ENCODE assay signal across 10 cellular contexts in the genomic region with DNA sequence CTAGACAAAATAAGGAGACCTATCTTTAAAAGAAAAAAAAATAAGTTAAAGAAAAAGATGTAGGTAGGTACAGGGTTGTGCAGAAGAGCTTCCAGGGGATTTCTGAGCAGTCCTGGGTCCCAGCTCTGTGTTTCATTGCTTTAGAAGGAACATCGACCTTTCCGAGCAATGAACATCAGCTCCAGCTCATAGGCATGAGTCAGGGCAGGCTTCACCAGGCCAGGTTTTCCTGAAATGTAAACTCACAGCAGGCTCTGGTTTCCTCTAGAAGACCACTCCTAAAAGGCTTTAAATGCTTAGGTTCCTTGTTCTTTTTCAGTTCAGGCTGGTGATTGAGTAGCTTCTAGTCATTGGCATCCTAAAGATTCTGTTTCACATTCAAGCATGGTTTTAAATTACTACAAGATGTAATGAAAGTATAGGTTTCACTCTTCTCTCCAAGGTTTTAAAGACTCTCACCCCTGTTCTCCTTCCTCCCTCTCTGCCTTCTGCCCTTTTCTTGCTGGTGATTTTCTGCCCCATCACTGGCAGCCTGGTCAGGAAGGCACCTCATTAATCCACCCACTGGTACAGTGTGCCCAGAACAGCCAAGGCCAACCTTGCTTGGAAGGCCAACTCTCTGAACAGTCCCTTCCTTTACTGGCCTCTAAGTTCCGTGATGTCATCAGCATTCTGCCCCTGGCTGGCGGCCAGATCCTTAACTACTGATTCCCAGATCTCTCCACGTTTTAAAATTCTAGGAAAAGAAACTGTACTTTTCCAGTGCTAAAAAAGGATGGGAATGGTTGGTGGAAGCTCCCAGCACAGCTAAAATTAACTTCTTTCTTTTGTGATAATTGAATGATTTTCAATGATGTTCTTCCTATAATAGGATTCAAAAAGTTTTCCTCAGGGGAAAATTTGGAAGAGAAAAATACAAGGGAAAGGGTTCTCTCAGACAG.
DNase-seq lines count a peak whose midpoint lies in the region; ATAC-seq and TF ChIP-seq lines count a peak whose summit lies in the region.
"Had no signal": no experiment of that assay in that cellular context is flagged by ENCODE, and none has a peak within 500 bp of the region (broad histone marks: within the 10 kb centered on the region; RNA-seq: fewer than 3 reads in every experiment).

No MANE protein-coding gene starts in this region.

- H3K9ac ChIP-seq in PC-3 (ENCODE audit: low read length), result peak overlapping the region; percentile 68

- H3K27ac ChIP-seq in ACC112 (ENCODE audit: low read depth, low read length), result peak overlapping the region; percentile 100
- peak overlapping the region; percentile 93 for H3K27ac ChIP-seq in PC-3 (ENCODE audit: low read length)
- H3K27ac ChIP-seq in esophagus muscularis mucosa (replicated peaks in 1 of 4), result peak overlapping the region; percentile 72 to 85 (median 81)

- BruUV-seq in PC-3 (replicated peaks; lab: Mats Ljungman, UMichigan), result TSS peak; percentile 86

- intact Hi-C loops in PC-3 (cut with micrococcal nuclease), result loop anchor here (1.0 to 2.0 kb wide), 5 partner anchors 22 to 76 kb away; no protein-coding TSS in a partner anchor
- intact Hi-C loops in esophagus muscularis mucosa (cut with DNase I), result no loop called here

- peak; percentile 75 for TF ChIP-seq EP300 in esophagus muscularis mucosa (IDR thresholded peaks at IDR 0.05)

- H3K27ac Mint-ChIP-seq in nephron progenitor cell, result peak overlapping the region; percentile 77

- DNase-seq in PC-3, result peak; percentile 79
- peak; percentile 92 for DNase-seq in esophagus muscularis mucosa (ENCODE audit: extremely low spot score)
- no peak for DNase-seq in nephron progenitor cell
- DNase-seq in DMS53 (lab: John Stamatoyannopoulos, UW), result no peak
- no peak for DNase-seq in activated CD4-positive, alpha-beta T cell treated with anti-CD3 and anti-CD28 coated beads, Interleukin-2, amount 50 U/mL, for 48 hours
- DNase-seq in activated gamma-delta T cell treated with Interleukin-2 at 50 U/mL for 16 hours, result no peak
- DNase-seq: activated CD8-positive, alpha-beta memory T cell treated with anti-CD3 and anti-CD28 coated beads, Interleukin-2, amount 50 U/mL, for 48 hours; NCI-H1092 treated with DMSO at 0.1 percent for 48 hours had no signal

- WGBS in esophagus muscularis mucosa, result 43% methylated on average over 5 of the region's 5 CpGs

- TF ChIP-seq CTCF in PC-3 (conservative IDR thresholded peaks at IDR 0.05; ENCODE audit: low read depth, low read length) (no peak), esophagus muscularis mucosa (IDR thresholded peaks at IDR 0.05) (no peak), nephron progenitor cell (IDR thresholded peaks at IDR 0.05) (no peak)

- H3K4me3 Mint-ChIP-seq in nephron progenitor cell, result peak overlapping the region; percentile 22

- H4K20me1 ChIP-seq in PC-3 (ENCODE audit: low read length), result no peaks in the 10 kb centered on the region

- TF ChIP-seq POLR2A in esophagus muscularis mucosa (IDR thresholded peaks at IDR 0.05; ENCODE audit: low read depth), result no peak

- H3K79me2 ChIP-seq in ACC112 (ENCODE audit: control insufficient read depth, insufficient read depth, low read length, unreplicated experiment) (peaks cover 64% of the 10 kb centered on the region), PC-3 (ENCODE audit: low read length) (no peaks in the 10 kb centered on the region)

- H3K9me2 ChIP-seq in PC-3 (replicated peaks; ENCODE audit: low read length), result no peaks in the 10 kb centered on the region

- H3K36me3 ChIP-seq in ACC112 (ENCODE audit: insufficient read depth, low read length) (0 out of 2 replicates have a peak, but pooled peaks cover 4% of the 10 kb centered on the region), PC-3 (ENCODE audit: low read depth, low read length) (no peaks in the 10 kb centered on the region), esophagus muscularis mucosa (no peaks in the 10 kb centered on the region)

- H3K4me1 Mint-ChIP-seq in nephron progenitor cell, result peaks cover 73% of the 10 kb centered on the region

- H3K9me3 ChIP-seq in PC-3 (ENCODE audit: low read length) (no peaks in the 10 kb centered on the region), esophagus muscularis mucosa (no peaks in the 10 kb centered on the region)

- H2AFZ ChIP-seq in ACC112 (ENCODE audit: low read length, unreplicated experiment) (no peak overlapping the region), PC-3 (ENCODE audit: low read length) (peak overlapping the region; percentile 41)

- H3K9me3 Mint-ChIP-seq in nephron progenitor cell, result no peaks in the 10 kb centered on the region

- H3K4me1 ChIP-seq in ACC112 (ENCODE audit: control insufficient read depth, insufficient read depth, low read length, unreplicated experiment), result peaks cover 88% of the 10 kb centered on the region
- H3K4me1 ChIP-seq in PC-3 (ENCODE audit: insufficient read depth, low read length), result peaks cover 34% of the 10 kb centered on the region
- peaks cover 35 to 85% (median 63%) of the 10 kb centered on the region in 4 donors for H3K4me1 ChIP-seq in esophagus muscularis mucosa

- no peaks in the 10 kb centered on the region for H3K36me3 Mint-ChIP-seq in nephron progenitor cell (ENCODE audit: low read depth)

- CTCF ChIA-PET in PC-3 (lab: Charles Lee), result interaction anchor here (0.5 to 1.0 kb wide), 6 partner anchors 21 to 125 kb away, joined by 3 to 9 read pairs (median 4); no protein-coding TSS in a partner anchor

- peaks cover 4% of the 10 kb centered on the region for H3K27me3 Mint-ChIP-seq in nephron progenitor cell (ENCODE audit: low read depth, poor library complexity)

- no peaks in the 10 kb centered on the region for H3K27me3 ChIP-seq in ACC112 (ENCODE audit: insufficient read depth, low read length)
- no peaks in the 10 kb centered on the region for H3K27me3 ChIP-seq in PC-3 (ENCODE audit: low read length)
- H3K27me3 ChIP-seq in esophagus muscularis mucosa, result no peaks in the 10 kb centered on the region

- H3K4me3 ChIP-seq in ACC112 (ENCODE audit: low read depth, low read length), result peak overlapping the region; percentile 32
- peak overlapping the region; percentile 9; the same call in 1 of the 2 replicates for H3K4me3 ChIP-seq in PC-3 (ENCODE audit: low read length)
- H3K4me3 ChIP-seq in esophagus muscularis mucosa, result no peak overlapping the region

- POLR2A ChIA-PET in PC-3 (lab: Charles Lee; ENCODE audit: unreplicated experiment), result interaction anchor here (0.5 to 1.8 kb wide), 13 partner anchors 12 to 1337 kb away, joined by 3 to 11 read pairs (median 5); partner anchors contain the start of genes HIF1A and PPM1A

- peak overlapping the region; percentile 58 for H3K4me2 ChIP-seq in PC-3 (ENCODE audit: low read length)

- peaks cover 15% of the 10 kb centered on the region for H3F3A ChIP-seq in PC-3 (ENCODE audit: low read length, unreplicated experiment)

- ATAC-seq in PC-3 (peak; percentile 62), GM19397 (IDR thresholded peaks at IDR 0.05; ENCODE audit: unreplicated experiment) (no peak)

Comparison
In these comparisons a context has a peak if more than half of its experiments do, and no peak if none do; other contexts are left out.
1. H3K4me3 ChIP-seq: peak in ACC112 (single experiment) and PC-3 (single experiment); none in esophagus muscularis mucosa (0 of 4).
2. DNase-seq: peak in PC-3 (single experiment) and esophagus muscularis mucosa (single experiment); none in nephron progenitor cell (single experiment), DMS53 (single experiment), activated CD4-positive, alpha-beta T cell treated with anti-CD3 and anti-CD28 coated beads, Interleukin-2, amount 50 U/mL, for 48 hours (0 of 2) and activated gamma-delta T cell treated with Interleukin-2 at 50 U/mL for 16 hours (single experiment).
3. Peak in every context shown above with its lines, with median percentiles within 50 percentile points of each other: H3K27ac ChIP-seq.